8 cellular contexts compared by ENCODE assay signal in the genomic region with DNA sequence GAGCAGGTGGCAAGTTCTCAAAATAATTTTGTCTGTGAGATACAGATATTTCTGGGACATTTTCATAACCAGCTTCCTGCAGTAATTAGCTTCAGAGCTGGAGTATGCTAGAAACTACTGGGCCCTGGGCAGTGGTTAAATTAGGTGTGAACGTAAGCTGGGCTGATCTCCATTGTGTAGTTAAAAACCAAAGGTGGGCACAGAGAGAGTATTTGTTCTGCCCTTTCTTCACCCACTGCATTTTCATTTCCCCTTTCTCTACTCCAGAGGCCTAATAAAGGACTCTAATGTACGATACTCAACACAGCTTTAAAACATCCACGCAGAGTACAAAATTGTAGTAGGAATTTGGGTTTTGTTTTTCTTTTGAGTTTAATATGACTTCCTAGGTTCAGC.
DNase-seq lines count a peak whose midpoint lies in the region; ATAC-seq, FAIRE-seq and TF ChIP-seq lines count a peak whose summit lies in the region.

No MANE protein-coding gene starts in this region.

- dilution Hi-C loops in IMR-90 (cut with HindIII; ENCODE audit: low sequenced_read_pairs, unreplicated experiment), result no loop called here

- intact Hi-C loops in IMR-90 (cut with micrococcal nuclease), result no loop called here
- intact Hi-C loops in right cardiac atrium (cut with DNase I), result no loop called here

- H2AK9ac ChIP-seq in IMR-90 (replicated peaks; ENCODE audit: low read depth, low read length, poor library complexity), result no peak overlapping the region

- no peak for TF ChIP-seq EP300 in A549 (IDR thresholded peaks at IDR 0.05)

- H3K4me2 ChIP-seq in A549 (peak overlapping the region; percentile 78), IMR-90 (ENCODE audit: low read depth, low read length) (peak overlapping the region; percentile 23)

- TF ChIP-seq POLR2A in A549 (IDR thresholded peaks at IDR 0.05; ENCODE audit: low read length) (no peak), IMR-90 (IDR thresholded peaks at IDR 0.05; ENCODE audit: low read depth, low read length) (no peak), H54 (IDR thresholded peaks at IDR 0.05; ENCODE audit: low read depth, low read length) (no peak)

- no peaks in the 10 kb centered on the region; the same call in 1 of the 2 replicates for H3K9me1 ChIP-seq in IMR-90 (ENCODE audit: insufficient read depth, low read length)

- H4K91ac ChIP-seq in IMR-90 (ENCODE audit: insufficient read depth, low read depth, low read length), result no peak overlapping the region

- 0 out of 2 replicates have a peak overlapping the region, but pooled peaks have one; percentile 4 for H3K23ac ChIP-seq in IMR-90 (ENCODE audit: low read depth, low read length)

- POLR2A ChIA-PET in A549 (lab: Yijun Ruan, JAX), result no interaction called here
- POLR2A ChIA-PET in IMR-90 (lab: Charles Lee; ENCODE audit: unreplicated experiment), result no interaction called here

- H3K27ac ChIP-seq in A549 (peak overlapping the region; percentile 60 to 68), IMR-90 (ENCODE audit: insufficient read depth, low read length) (peak overlapping the region; percentile 59; the same call in 1 of the 2 replicates), right cardiac atrium (ENCODE audit: low read length) (peak overlapping the region; percentile 81)

- H3K4me3 ChIP-seq in A549 (no peak overlapping the region), IMR-90 (ENCODE audit: insufficient read depth, low read depth, low read length) (no peak overlapping the region), right cardiac atrium (ENCODE audit: low read length) (peak overlapping the region; percentile 45)

- H3K4me1 ChIP-seq in A549 (peaks cover 25% of the 10 kb centered on the region), IMR-90 (ENCODE audit: control insufficient read depth, insufficient read depth, low read length) (peaks cover 6% of the 10 kb centered on the region), right cardiac atrium (ENCODE audit: control insufficient read depth, insufficient read depth, low read length) (peaks cover 4% of the 10 kb centered on the region)

- peak overlapping the region; percentile 5 for H3K4ac ChIP-seq in IMR-90 (ENCODE audit: low read depth, low read length)

- H3K27me3 ChIP-seq in IMR-90 (ENCODE audit: control insufficient read depth, insufficient read depth, low read length), result no peaks in the 10 kb centered on the region
- H3K27me3 ChIP-seq in right cardiac atrium (ENCODE audit: control insufficient read depth, insufficient read depth), result no peaks in the 10 kb centered on the region

- no peaks in the 10 kb centered on the region for H3K9me3 ChIP-seq in A549
- H3K9me3 ChIP-seq in IMR-90 (ENCODE audit: control insufficient read depth, insufficient read depth, low read length), result no peaks in the 10 kb centered on the region
- H3K9me3 ChIP-seq in right cardiac atrium (ENCODE audit: control insufficient read depth, low read length), result no peaks in the 10 kb centered on the region

- H2AFZ ChIP-seq in IMR-90 (replicated peaks; ENCODE audit: low read length, poor library complexity), result no peak overlapping the region

- no TSS peak for BruUV-seq in IMR-90 (replicated peaks; lab: Mats Ljungman, UMichigan)

- H2BK15ac ChIP-seq in IMR-90 (ENCODE audit: low read depth, low read length), result no peak overlapping the region

- H2BK20ac ChIP-seq in IMR-90 (ENCODE audit: low read depth, low read length), result peak overlapping the region; percentile 10; the same call in 1 of the 2 replicates

- TF ChIP-seq RAD21 in A549 (conservative IDR thresholded peaks at IDR 0.05 in 1 of 2, IDR thresholded peaks at IDR 0.05 in 1 of 2) (no peak), IMR-90 (IDR thresholded peaks at IDR 0.05; ENCODE audit: low read length) (no peak)

- peak overlapping the region; percentile 3 to 11; a peak in 2 of 4 replicates for H4K8ac ChIP-seq in IMR-90 (ENCODE audit: low read depth in 2 of 2, low read length in 2 of 2)

- no peaks in the 10 kb centered on the region for H3K36me3 ChIP-seq in IMR-90 (ENCODE audit: control insufficient read depth, insufficient read depth, low read length)

- H3K9ac ChIP-seq in IMR-90 (ENCODE audit: low read depth, low read length), result no peak overlapping the region

- peak overlapping the region; percentile 34 for H4K5ac ChIP-seq in IMR-90 (ENCODE audit: low read depth, low read length)

- H2BK5ac ChIP-seq in IMR-90 (ENCODE audit: low read depth, low read length, poor library complexity, severe bottlenecking), result no peak overlapping the region

- H3K56ac ChIP-seq in IMR-90 (ENCODE audit: extremely low read depth, insufficient read depth, low read length), result no peak overlapping the region

- FAIRE-seq in A549 (lab: Jason Lieb, UNC), result no peak
- no peak for FAIRE-seq in H54 (lab: Jason Lieb, UNC)

- CTCF ChIA-PET in A549 (lab: Yijun Ruan, JAX), result interaction anchor here (1.1 to 1.7 kb wide), 3 partner anchors 12 to 84 kb away, joined by 3 to 8 read pairs (median 5); no protein-coding TSS in a partner anchor
- CTCF ChIA-PET in IMR-90 (lab: Yijun Ruan, JAX), result interaction anchor here (1.1 kb wide), 1 partner anchor 85 kb away, joined by 3 read pairs; no protein-coding TSS in a partner anchor

- peak overlapping the region; percentile 47 for H3K18ac ChIP-seq in IMR-90 (ENCODE audit: low read depth, low read length)

- 0 out of 2 replicates have a peak overlapping the region, but pooled peaks have one; percentile 0 for H3K14ac ChIP-seq in IMR-90 (replicated peaks; ENCODE audit: low read depth, low read length)

- TF ChIP-seq CTCF in A549 (IDR thresholded peaks at IDR 0.05) (no peak), IMR-90 (conservative IDR thresholded peaks at IDR 0.05; ENCODE audit: low read depth, low read length) (no peak)

- H4K20me1 ChIP-seq in IMR-90 (ENCODE audit: insufficient read depth, low read length), result no peaks in the 10 kb centered on the region

- WGBS in A549 (ENCODE audit: missing lambda C conversion rate), result 51% methylated on average over 3 of the region's 3 CpGs
- no CpG with 5 or more reads among the region's 3 CpGs for WGBS in IMR-90 (ENCODE audit: extremely low coverage in 2 of 2, insufficient read length in 1 of 2), 2 experiments
- WGBS in right cardiac atrium, result 68% methylated on average over 3 of the region's 3 CpGs

- no peaks in the 10 kb centered on the region for H3K79me1 ChIP-seq in IMR-90 (ENCODE audit: low read depth in 1 of 2, low read length in 2 of 2)

- DNase-seq in A549 (ENCODE audit: low read depth in 1 of 2, low spot score in 1 of 2), result no peak
- no peak for DNase-seq in IMR-90
- DNase-seq in right cardiac atrium, result no peak
- DNase-seq in activated T-cell treated with anti-CD3 and anti-CD28 coated beads, Interleukin-2, amount 50 U/mL, for 1 hour, result no peak
- no peak for DNase-seq in H54 (ENCODE audit: insufficient read length, low spot score)
- no peak for DNase-seq in DMS79 (lab: John Stamatoyannopoulos, UW)
- DNase-seq in LoVo (ENCODE audit: low spot score), result no peak

- peak in 1 of 2 experiments; percentile 21; a peak in 2 of 6 replicates for ATAC-seq in A549
- ATAC-seq in GM21423 (IDR thresholded peaks at IDR 0.05; ENCODE audit: unreplicated experiment), result peak; percentile 88
- no peak; the same call in 1 of the 2 replicates for ATAC-seq in IMR-90 (ENCODE audit: low read depth)
- peak in 1 of 2 donors; percentile 18 for ATAC-seq in right cardiac atrium

- in situ Hi-C loops in IMR-90 (cut with MboI; ENCODE audit: low sequenced_read_pairs), result no loop called here

- no peak overlapping the region; the same call in 1 of the 2 replicates for H2AK5ac ChIP-seq in IMR-90 (ENCODE audit: low read depth, low read length)

- peak overlapping the region; percentile 1 for H2BK120ac ChIP-seq in IMR-90 (ENCODE audit: low read depth, low read length)

TF ChIP-seq in A549, 52 proteins besides CTCF, POLR2A, EP300 and RAD21:
- TF ChIP-seq, protein P1, sequence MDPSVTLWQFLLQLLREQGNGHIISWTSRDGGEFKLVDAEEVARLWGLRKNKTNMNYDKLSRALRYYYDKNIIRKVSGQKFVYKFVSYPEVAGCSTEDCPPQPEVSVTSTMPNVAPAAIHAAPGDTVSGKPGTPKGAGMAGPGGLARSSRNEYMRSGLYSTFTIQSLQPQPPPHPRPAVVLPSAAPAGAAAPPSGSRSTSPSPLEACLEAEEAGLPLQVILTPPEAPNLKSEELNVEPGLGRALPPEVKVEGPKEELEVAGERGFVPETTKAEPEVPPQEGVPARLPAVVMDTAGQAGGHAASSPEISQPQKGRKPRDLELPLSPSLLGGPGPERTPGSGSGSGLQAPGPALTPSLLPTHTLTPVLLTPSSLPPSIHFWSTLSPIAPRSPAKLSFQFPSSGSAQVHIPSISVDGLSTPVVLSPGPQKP (IDR thresholded peaks at IDR 0.05; ENCODE audit: low read depth, low read length), result no peak
- TF ChIP-seq MAZ (IDR thresholded peaks at IDR 0.05; ENCODE audit: borderline replicate concordance, low read depth, low read length), result no peak
- TF ChIP-seq HDAC2 (IDR thresholded peaks at IDR 0.05), result no peak
- TF ChIP-seq, protein P2, sequence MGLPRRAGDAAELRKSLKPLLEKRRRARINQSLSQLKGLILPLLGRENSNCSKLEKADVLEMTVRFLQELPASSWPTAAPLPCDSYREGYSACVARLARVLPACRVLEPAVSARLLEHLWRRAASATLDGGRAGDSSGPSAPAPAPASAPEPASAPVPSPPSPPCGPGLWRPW (IDR thresholded peaks at IDR 0.05), result no peak
- TF ChIP-seq ESRRA (IDR thresholded peaks at IDR 0.05; ENCODE audit: borderline replicate concordance, low read length), result no peak
- no peak for TF ChIP-seq NFE2L2 (conservative IDR thresholded peaks at IDR 0.05; ENCODE audit: low read length)
- TF ChIP-seq ZC3H11A (IDR thresholded peaks at IDR 0.05), result no peak

TF ChIP-seq in IMR-90, 13 proteins besides CTCF, POLR2A, EP300 and RAD21 (continues in another document):
- no peak for TF ChIP-seq SMC3 (IDR thresholded peaks at IDR 0.05; ENCODE audit: low read depth, low read length)
- no peak for TF ChIP-seq FOS (IDR thresholded peaks at IDR 0.05; ENCODE audit: low read depth, low read length)
- no peak for TF ChIP-seq MAFK (IDR thresholded peaks at IDR 0.05; ENCODE audit: low read depth, low read length)
- no peak for TF ChIP-seq CEBPB (IDR thresholded peaks at IDR 0.05; ENCODE audit: low read depth, low read length)
- TF ChIP-seq NFE2L2 (IDR thresholded peaks at IDR 0.05; ENCODE audit: low read depth, low read length), result no peak
- no peak for TF ChIP-seq RFX5 (IDR thresholded peaks at IDR 0.05; ENCODE audit: low read depth, low read length)
- TF ChIP-seq RCOR1 (IDR thresholded peaks at IDR 0.05; ENCODE audit: insufficient replicate concordance, low read length), result no peak
- TF ChIP-seq MXI1 (IDR thresholded peaks at IDR 0.05; ENCODE audit: borderline replicate concordance, low read depth, low read length), result no peak
- TF ChIP-seq, protein P3, sequence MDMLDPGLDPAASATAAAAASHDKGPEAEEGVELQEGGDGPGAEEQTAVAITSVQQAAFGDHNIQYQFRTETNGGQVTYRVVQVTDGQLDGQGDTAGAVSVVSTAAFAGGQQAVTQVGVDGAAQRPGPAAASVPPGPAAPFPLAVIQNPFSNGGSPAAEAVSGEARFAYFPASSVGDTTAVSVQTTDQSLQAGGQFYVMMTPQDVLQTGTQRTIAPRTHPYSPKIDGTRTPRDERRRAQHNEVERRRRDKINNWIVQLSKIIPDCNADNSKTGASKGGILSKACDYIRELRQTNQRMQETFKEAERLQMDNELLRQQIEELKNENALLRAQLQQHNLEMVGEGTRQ (IDR thresholded peaks at IDR 0.05; ENCODE audit: low read depth, low read length), result no peak
- no peak for TF ChIP-seq MAZ (IDR thresholded peaks at IDR 0.05; ENCODE audit: borderline replicate concordance, low read depth, low read length)
